33 cellular contexts compared by ENCODE assay signal in the genomic region with DNA sequence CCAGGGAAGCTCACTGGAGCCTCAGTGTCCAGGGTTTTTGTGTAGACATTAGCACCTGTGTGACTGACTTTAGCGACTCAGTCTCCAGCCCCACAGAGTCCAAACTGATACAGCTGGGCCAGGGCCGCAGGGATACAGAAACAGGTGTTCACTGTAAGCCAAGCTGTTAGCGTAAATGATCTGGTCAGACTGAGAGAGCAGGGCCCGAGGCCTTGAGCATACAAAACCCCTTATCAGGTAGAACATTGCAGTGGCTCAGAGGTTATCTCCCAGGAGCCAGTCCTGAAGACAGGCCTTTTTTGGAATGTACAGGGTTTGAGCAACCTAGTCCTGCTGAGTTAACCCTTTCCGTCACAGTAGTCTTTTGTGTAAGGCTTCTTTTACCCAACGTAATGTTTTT. TPM values are rescaled to one million over a fixed set of nuclear protein-coding genes. Genes with fewer than 3 reads are reported as not detected.
"Had no signal": no experiment of that assay in that cellular context is flagged by ENCODE, and none has a peak within 500 bp of the region (broad histone marks: within the 10 kb centered on the region; RNA-seq: fewer than 3 reads in every experiment).

No MANE protein-coding gene starts in this region.

- H3K27me3 Mint-ChIP-seq: dendritic cell treated with granulocyte-macrophage colony-stimulating factor and Interleukin-4, amounts not matched to agents 40 ng/mL and 50 ng/mL, for 4 days; naive thymus-derived CD8-positive, alpha-beta T cell; stimulated activated memory B cell treated with anti-CD40 and anti-IgM and Interleukin-4, amounts not matched to agents 10 μg/mL and 1 μg/mL and 100 μg/mL, for 72 hours had no signal

- H3K4me1 Mint-ChIP-seq: immature natural killer cell; stimulated activated memory B cell treated with anti-CD40 and anti-IgM and Interleukin-4, amounts not matched to agents 10 μg/mL and 1 μg/mL and 100 μg/mL, for 72 hours had no signal

- H3K36me3 ChIP-seq: colonic mucosa, prostate gland, right atrium auricular region, sigmoid colon, upper lobe of left lung, uterus had no signal

- H3K4me1 ChIP-seq: colonic mucosa, esophagus squamous epithelium, heart right ventricle, lower lobe of right lung, prostate gland, right atrium auricular region, sigmoid colon, testis, tibial artery, upper lobe of left lung, uterus had no signal

- H3K4me3 ChIP-seq: colonic mucosa, esophagus squamous epithelium, heart right ventricle, lower lobe of right lung, prostate gland, right atrium auricular region, sigmoid colon, testis, tibial artery, upper lobe of left lung, uterus had no signal

- H3K4me3 Mint-ChIP-seq: dendritic cell treated with granulocyte-macrophage colony-stimulating factor and Interleukin-4, amounts not matched to agents 40 ng/mL and 50 ng/mL, for 4 days; endodermal cell; immature natural killer cell; naive thymus-derived CD8-positive, alpha-beta T cell; nephron progenitor cell; stimulated activated memory B cell treated with anti-CD40 and anti-IgM and Interleukin-4, amounts not matched to agents 10 μg/mL and 1 μg/mL and 100 μg/mL, for 72 hours had no signal

- H3K9me3 Mint-ChIP-seq: dendritic cell treated with granulocyte-macrophage colony-stimulating factor and Interleukin-4, amounts not matched to agents 40 ng/mL and 50 ng/mL, for 4 days; stimulated activated memory B cell treated with anti-CD40 and anti-IgM and Interleukin-4, amounts not matched to agents 10 μg/mL and 1 μg/mL and 100 μg/mL, for 72 hours had no signal

- H3K27ac Mint-ChIP-seq: dendritic cell treated with granulocyte-macrophage colony-stimulating factor and Interleukin-4, amounts not matched to agents 40 ng/mL and 50 ng/mL, for 4 days; endodermal cell; immature natural killer cell; nephron progenitor cell; stimulated activated memory B cell treated with anti-CD40 and anti-IgM and Interleukin-4, amounts not matched to agents 10 μg/mL and 1 μg/mL and 100 μg/mL, for 72 hours had no signal

- FAIRE-seq: endothelial cell of umbilical vein, keratinocyte had no signal

- DNase-seq: colonic mucosa; effector CD8-positive, alpha-beta T cell; endodermal cell; esophagus squamous epithelium; foreskin melanocyte; glutamatergic neuron; heart right ventricle; hippocampal formation; immature natural killer cell; left ventricle myocardium superior; lower lobe of right lung; naive thymus-derived CD8-positive, alpha-beta T cell; nephron progenitor cell; nucleus accumbens; sigmoid colon; stimulated activated CD4-positive, alpha-beta T cell treated with anti-CD3 and anti-CD28 coated beads, Interleukin-4, amount 100 ng/mL, for 4 hours; stimulated activated naive CD8-positive, alpha-beta T cell treated with anti-CD3 and anti-CD28 coated beads, Interleukin-15, Interleukin-2, amounts not matched to agents 100 U/mL and 50 U/mL, for 24 hours; substantia nigra; testis; tibial artery; upper lobe of left lung; uterus had no signal

- H3K27ac ChIP-seq: colonic mucosa, esophagus squamous epithelium, heart right ventricle, lower lobe of right lung, prostate gland, right atrium auricular region, sigmoid colon, testis, tibial artery, upper lobe of left lung, uterus had no signal

- H3K27me3 ChIP-seq: colonic mucosa, esophagus squamous epithelium, heart right ventricle, right atrium auricular region, sigmoid colon, testis, tibial artery, upper lobe of left lung, uterus had no signal

- ATAC-seq: heart right ventricle; left ventricle myocardium superior; lower lobe of right lung; naive thymus-derived CD8-positive, alpha-beta T cell; stimulated activated memory B cell treated with anti-CD40 and anti-IgM and Interleukin-4, amounts not matched to agents 10 μg/mL and 1 μg/mL and 100 μg/mL, for 72 hours; stimulated activated naive CD8-positive, alpha-beta T cell treated with anti-CD3 and anti-CD28 coated beads, Interleukin-15, Interleukin-2, amounts not matched to agents 100 U/mL and 50 U/mL, for 24 hours had no signal

- H3K9me3 ChIP-seq: colonic mucosa, prostate gland, right atrium auricular region, testis, tibial artery, upper lobe of left lung, uterus had no signal

RNA-seq across cellular contexts. Expression of gene NKX1-2, which starts 36.8 kb away (rescaled TPM):
- total RNA-seq: endothelial cell of umbilical vein; epithelial cell of proximal tubule; heart right ventricle; left ventricle myocardium superior; lower lobe of right lung; mesenteric fat pad; myocyte; naive thymus-derived CD8-positive, alpha-beta T cell; osteocyte; right atrium auricular region; sigmoid colon; skeletal muscle tissue; uterus had no signal
- polyA plus RNA-seq: endothelial cell of umbilical vein; heart right ventricle; immature natural killer cell; naive thymus-derived CD8-positive, alpha-beta T cell; sigmoid colon had no signal
